In genomic region chr7:120949393-120949799, GRCh38 we compare ENCODE assay signal across 8 cellular contexts. TPM values are rescaled to one million over a fixed set of nuclear protein-coding genes. Genes with fewer than 3 reads are reported as not detected.
DNase-seq lines count a peak whose midpoint lies in the region; ATAC-seq, FAIRE-seq and TF ChIP-seq lines count a peak whose summit lies in the region.

No MANE protein-coding gene starts in this region.

- H3K27me3 ChIP-seq in lower lobe of right lung (ENCODE audit: low read depth) = no peaks in the 10 kb centered on the region
- H3K27me3 ChIP-seq in vagina = no peaks in the 10 kb centered on the region

- ATAC-seq in activated naive CD4-positive, alpha-beta T cell treated with anti-CD3 and anti-CD28 coated beads, Interleukin-2, amount 50 U/mL, for 72 hours = no peak
- ATAC-seq in lower lobe of right lung (no peak), omental fat pad (ENCODE audit: low FRiP score) (no peak)

- intact Hi-C loops in lower lobe of right lung (cut with DNase I) = loop anchor here (10.0 kb wide), 1 partner anchor 145 kb away; no protein-coding TSS in a partner anchor
- intact Hi-C loops in vagina (cut with DNase I) = loop anchor here (10.0 kb wide), 1 partner anchor 145 kb away; no protein-coding TSS in a partner anchor

- H3K4me1 ChIP-seq in lower lobe of right lung (peaks cover 23% of the 10 kb centered on the region), vagina (peaks cover 15% of the 10 kb centered on the region)

- H3K9me3 ChIP-seq in lower lobe of right lung (no peaks in the 10 kb centered on the region), vagina (no peaks in the 10 kb centered on the region)

- H3K4me3 ChIP-seq in lower lobe of right lung = peak overlapping the region; percentile 79
- peak overlapping the region in 1 of 2 donors; percentile 66 for H3K4me3 ChIP-seq in vagina

- H3K9me3 Mint-ChIP-seq in activated naive CD4-positive, alpha-beta T cell treated with anti-CD3 and anti-CD28 coated beads, Interleukin-2, amount 50 U/mL, for 72 hours = no peaks in the 10 kb centered on the region

- peak; percentile 48 for FAIRE-seq in H54 (lab: Jason Lieb, UNC)

- H3K27ac Mint-ChIP-seq in activated naive CD4-positive, alpha-beta T cell treated with anti-CD3 and anti-CD28 coated beads, Interleukin-2, amount 50 U/mL, for 72 hours = peak overlapping the region; percentile 93 to 98

- TF ChIP-seq POLR2A in H54 (IDR thresholded peaks at IDR 0.05; ENCODE audit: low read depth, low read length) (no peak), vagina (IDR thresholded peaks at IDR 0.05) (no peak)

- TF ChIP-seq CTCF in lower lobe of right lung (IDR thresholded peaks at IDR 0.05) = no peak
- no peak for TF ChIP-seq CTCF in omental fat pad (IDR thresholded peaks at IDR 0.05)
- TF ChIP-seq CTCF in vagina (IDR thresholded peaks at IDR 0.05) = no peak

- H3K36me3 ChIP-seq in lower lobe of right lung (peaks cover 14% of the 10 kb centered on the region), vagina (peaks cover 0 to 11% of the 10 kb centered on the region in 2 donors)

- peaks cover 12 to 22% of the 10 kb centered on the region in 2 donors for H3K36me3 Mint-ChIP-seq in activated naive CD4-positive, alpha-beta T cell treated with anti-CD3 and anti-CD28 coated beads, Interleukin-2, amount 50 U/mL, for 72 hours

- H3K27ac ChIP-seq in lower lobe of right lung (no peak overlapping the region), vagina (no peak overlapping the region)

- DNase-seq in A172 (ENCODE audit: low spot score) (peak; percentile 10), H54 (ENCODE audit: insufficient read length, low spot score) (no peak), lower lobe of right lung (no peak), omental fat pad (ENCODE audit: low spot score) (no peak), NCI-H2107 (lab: John Stamatoyannopoulos, UW) (no peak), activated gamma-delta T cell (lab: John Stamatoyannopoulos, UW) (no peak), vagina (ENCODE audit: extremely low spot score in 2 of 2) (no peak)
- DNase-seq in activated naive CD4-positive, alpha-beta T cell treated with anti-CD3 and anti-CD28 coated beads, Interleukin-2, amount 50 U/mL, for 72 hours (ENCODE audit: low spot score in 2 of 2) = no peak

RNA-seq across cellular contexts. Expression of gene ING3, which starts 1.2 kb away (rescaled TPM):
- total RNA-seq in A172 (2014; rRNA removed; shearing (Covaris generic)) = 19.7 and 32.2 TPM in 2 replicates
- total RNA-seq in activated naive CD4-positive, alpha-beta T cell treated with anti-CD3 and anti-CD28 coated beads, Interleukin-2, amount 50 U/mL, for 72 hours = 10 to 100 TPM; 22.2 to 29.7 TPM
- total RNA-seq in lower lobe of right lung = 21.5 TPM
- 10 to 100 TPM; 15.5 to 25.1 (median 17.1) TPM for total RNA-seq in omental fat pad
- 14.0 TPM for total RNA-seq in vagina

RNA-seq across cellular contexts. Expression of gene CPED1, which starts 39.1 kb away (rescaled TPM):
- 18.0 and 18.4 TPM in 2 replicates for total RNA-seq in A172 (2014; rRNA removed; shearing (Covaris generic))
- not detected for total RNA-seq in activated naive CD4-positive, alpha-beta T cell treated with anti-CD3 and anti-CD28 coated beads, Interleukin-2, amount 50 U/mL, for 72 hours
- total RNA-seq in lower lobe of right lung (38.6 TPM), omental fat pad (10 to 100 TPM; 24.9 to 63.9 (median 40.9) TPM), vagina (27.3 TPM)

Comparison
In these comparisons a context has a peak if more than half of its experiments do, and no peak if none do; other contexts are left out.
1. RNA of gene CPED1, which starts 39.1 kb away (total RNA-seq): 24.9 to 63.9 TPM in omental fat pad, 38.6 TPM in lower lobe of right lung (single experiment), 27.3 TPM in vagina (single experiment) and 18.0 to 18.4 TPM in A172; not detected in activated naive CD4-positive, alpha-beta T cell treated with anti-CD3 and anti-CD28 coated beads, Interleukin-2, amount 50 U/mL, for 72 hours; every median in the first group is over 10 times any median in the second.